ENCODE assay signal across 9 cellular contexts in the genomic region with DNA sequence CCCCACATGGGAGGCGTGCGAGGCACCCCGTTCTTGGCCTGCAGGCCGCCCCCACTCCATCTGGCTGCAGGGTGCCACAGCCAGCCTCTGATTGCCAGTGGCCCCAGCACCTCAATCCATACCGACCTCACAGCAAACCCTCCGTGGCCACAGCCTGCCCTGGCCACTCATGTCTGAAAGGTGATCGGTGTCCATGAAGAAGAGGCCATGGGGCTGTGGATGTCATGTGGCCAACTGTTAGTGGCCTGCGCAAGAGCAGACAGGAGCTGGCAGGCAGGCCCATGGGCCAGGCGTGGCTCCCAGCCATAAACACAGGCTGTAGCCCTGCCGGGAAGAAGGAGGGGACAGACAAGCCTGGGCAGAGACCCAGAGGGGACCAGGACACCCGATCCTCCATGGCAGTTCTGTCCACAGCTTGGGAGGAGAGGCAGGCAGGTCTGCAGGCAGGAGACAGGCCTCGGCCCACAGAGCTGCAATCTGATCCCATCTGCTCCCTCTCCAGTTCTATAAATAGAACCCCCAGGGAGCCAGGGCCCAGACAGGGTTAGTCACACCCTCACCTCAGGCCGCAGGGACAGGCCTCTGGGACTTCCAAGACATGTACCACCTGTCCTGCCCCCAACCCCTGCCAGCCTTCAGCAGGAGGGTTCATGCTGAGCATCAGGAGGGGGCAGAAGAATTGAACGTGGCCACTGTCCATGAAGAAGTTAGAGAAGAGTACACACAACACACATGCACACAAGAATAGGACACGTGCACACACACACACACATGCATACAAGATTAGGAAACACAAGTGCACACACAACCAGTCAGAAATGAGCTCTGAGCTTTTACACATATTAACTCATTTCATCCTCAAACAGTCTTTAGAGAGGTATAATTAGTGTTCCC. TPM values are rescaled to one million over a fixed set of nuclear protein-coding genes. Genes with fewer than 3 reads are reported as not detected.
A peak's percentile ranks its signal among the peaks of the same experiment; 100 is the strongest.
DNase-seq lines count a peak whose midpoint lies in the region; ATAC-seq and TF ChIP-seq lines count a peak whose summit lies in the region.
"Had no signal": no experiment of that assay in that cellular context is flagged by ENCODE, and none has a peak within 500 bp of the region (broad histone marks: within the 10 kb centered on the region; RNA-seq: fewer than 3 reads in every experiment).

No MANE protein-coding gene starts in this region.

- H3K27ac ChIP-seq in AG04450 (ENCODE audit: low read depth, low read length), result peak overlapping the region; percentile 75
- no peak overlapping the region for H3K27ac ChIP-seq in suprapubic skin
- H3K27ac ChIP-seq: Peyer's patch had no signal

- H3K36me3 ChIP-seq in adipocyte (ENCODE audit: control insufficient read depth, insufficient read depth, low read length, severe bottlenecking) (peaks cover 2% of the 10 kb centered on the region), suprapubic skin (peaks cover 3% of the 10 kb centered on the region)
- H3K36me3 ChIP-seq: Peyer's patch had no signal

- peak overlapping the region; percentile 44 for H3K9ac ChIP-seq in adipocyte (ENCODE audit: low read length)

- TF ChIP-seq CTCF in AG04450 (IDR thresholded peaks at IDR 0.05; ENCODE audit: low read depth, low read length), result no peak
- no peak for TF ChIP-seq CTCF in suprapubic skin (IDR thresholded peaks at IDR 0.05)

- no peak for TF ChIP-seq POLR2A in suprapubic skin (IDR thresholded peaks at IDR 0.05)

- H3K4me1 ChIP-seq in adipocyte (ENCODE audit: control insufficient read depth, insufficient read depth, low read length) (peaks cover 12% of the 10 kb centered on the region), suprapubic skin (peaks cover 11% of the 10 kb centered on the region)

- CTCF ChIA-PET in AG04450 (lab: Charles Lee), result interaction anchor here (0.9 to 1.0 kb wide), 2 partner anchors 9 to 50 kb away, joined by 3 to 4 read pairs; no protein-coding TSS in a partner anchor

- ATAC-seq in HG03571 (IDR thresholded peaks at IDR 0.05; ENCODE audit: unreplicated experiment), result no peak
- ATAC-seq in HG03097 (IDR thresholded peaks at IDR 0.05; ENCODE audit: low FRiP score, unreplicated experiment), result no peak

- H3K9me3 ChIP-seq in AG04450 (ENCODE audit: control insufficient read depth, insufficient read depth, low read length), result peaks cover 4% of the 10 kb centered on the region
- H3K9me3 ChIP-seq in adipocyte (ENCODE audit: control insufficient read depth, low read length), result peaks cover 4% of the 10 kb centered on the region
- no peaks in the 10 kb centered on the region for H3K9me3 ChIP-seq in suprapubic skin
- H3K9me3 ChIP-seq: Peyer's patch had no signal

- DNase-seq in AG04450 (ENCODE audit: low read depth, low spot score), result no peak
- peak; percentile 67 for DNase-seq in NCI-H1092 (lab: John Stamatoyannopoulos, UW)
- DNase-seq in adipocyte (ENCODE audit: low read depth), result peak; percentile 78
- peak; percentile 67 for DNase-seq in iPS-NIHi11 (ENCODE audit: low spot score)
- peak; percentile 88 for DNase-seq in ureter (ENCODE audit: low spot score)
- no peak for DNase-seq in suprapubic skin (ENCODE audit: low spot score in 2 of 2)

- POLR2A ChIA-PET in AG04450 (lab: Yijun Ruan, JAX), result interaction anchor here (0.6 to 1.3 kb wide), 4 partner anchors 9 to 920 kb away, joined by 3 to 6 read pairs (median 3); no protein-coding TSS in a partner anchor

- WGBS in suprapubic skin, result 68% methylated on average over 13 of the region's 15 CpGs

- H3K27me3 ChIP-seq in AG04450 (ENCODE audit: control insufficient read depth, insufficient read depth, low read length), result no peaks in the 10 kb centered on the region
- H3K27me3 ChIP-seq in adipocyte (replicated peaks; ENCODE audit: control insufficient read depth, insufficient read depth, low read length), result no peaks in the 10 kb centered on the region
- no peaks in the 10 kb centered on the region for H3K27me3 ChIP-seq in suprapubic skin
- H3K27me3 ChIP-seq: Peyer's patch had no signal

- H3K4me3 ChIP-seq in AG04450 (ENCODE audit: low read depth, low read length) (no peak overlapping the region), adipocyte (ENCODE audit: low read length) (no peak overlapping the region), suprapubic skin (no peak overlapping the region)
- H3K4me3 ChIP-seq: Peyer's patch had no signal

- TF ChIP-seq EP300 in suprapubic skin (IDR thresholded peaks at IDR 0.05), result no peak

RNA-seq across cellular contexts. Expression of a gene that starts 16.9 kb away (rescaled TPM):
- 34.3 and 42.7 TPM in 2 replicates for polyA plus RNA-seq in AG04450 (2011; rRNA removed)
- polyA minus RNA-seq in AG04450 (2011; rRNA and poly(A)+ RNA removed), result 32.6 and 39.5 TPM in 2 replicates
- total RNA-seq in ureter, result 40.7 TPM
- total RNA-seq in suprapubic skin, result 10 to 100 TPM; 18.3 to 21.7 (median 20.6) TPM

Comparison
In these comparisons a context has a peak if more than half of its experiments do, and no peak if none do; other contexts are left out.
1. DNase-seq: peak in NCI-H1092 (single experiment), adipocyte (single experiment), iPS-NIHi11 (single experiment) and ureter (single experiment); none in AG04450 (single experiment) and suprapubic skin (0 of 2).